In the genomic region with DNA sequence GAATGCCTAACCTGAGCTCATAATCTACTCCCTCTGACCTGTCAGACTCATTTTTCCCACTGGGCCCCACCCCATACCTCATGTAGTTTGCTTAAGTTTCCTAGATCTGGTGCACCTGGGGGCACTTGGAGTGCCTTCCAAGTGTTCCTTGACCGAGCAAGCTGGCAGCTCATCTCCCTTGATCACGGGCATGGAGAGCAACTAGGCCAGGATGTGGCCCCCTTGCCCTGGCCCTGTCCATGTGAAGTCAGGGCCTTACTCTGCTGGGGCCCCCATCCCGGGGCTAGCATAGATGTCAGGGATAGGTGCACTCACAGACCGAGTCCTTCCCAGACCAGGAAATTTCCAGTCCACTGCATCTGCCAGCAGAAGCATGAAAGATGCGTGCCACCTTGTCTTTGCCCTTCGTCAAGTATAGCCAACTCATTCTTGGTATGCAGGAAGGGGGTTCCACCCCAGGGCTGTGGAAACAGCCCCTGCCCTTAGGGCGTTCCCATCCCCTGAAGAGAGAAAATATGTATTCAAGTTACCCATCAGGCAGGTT, we compare ENCODE assay signal across 8 cellular contexts. TPM values are rescaled to one million over a fixed set of nuclear protein-coding genes. Genes with fewer than 3 reads are reported as not detected.
DNase-seq lines count a peak whose midpoint lies in the region; ATAC-seq and TF ChIP-seq lines count a peak whose summit lies in the region.

No MANE protein-coding gene starts in this region.

- ATAC-seq in HG02588 (IDR thresholded peaks at IDR 0.05; ENCODE audit: unreplicated experiment) (peak; percentile 3), HG02970 (IDR thresholded peaks at IDR 0.05; ENCODE audit: low FRiP score, unreplicated experiment) (no peak)

- H3K36me3 ChIP-seq in Caco-2 (ENCODE audit: control insufficient read depth, insufficient read depth, low read length), result no peaks in the 10 kb centered on the region
- H3K36me3 ChIP-seq in WERI-Rb-1, result no peaks in the 10 kb centered on the region
- H3K36me3 ChIP-seq in neural cell (ENCODE audit: insufficient read depth, low read length), result no peaks in the 10 kb centered on the region

- no peaks in the 10 kb centered on the region for H3K27me3 Mint-ChIP-seq in Caco-2 (ENCODE audit: insufficient read depth, unreplicated experiment)

- H3K4me1 Mint-ChIP-seq in Caco-2 (ENCODE audit: low read depth, unreplicated experiment), result peaks cover 23% of the 10 kb centered on the region

- peak overlapping the region; percentile 82 for H3K27ac Mint-ChIP-seq in Caco-2 (ENCODE audit: unreplicated experiment)

- DNase-seq in Caco-2 (no peak), WERI-Rb-1 (no peak), epithelial cell of esophagus (ENCODE audit: low read depth) (peak; percentile 58), NCI-H748 treated with DMSO at 0.1 percent for 48 hours (lab: John Stamatoyannopoulos, UW) (no peak), NCI-H345 treated with DMSO at 0.1 percent for 48 hours (lab: John Stamatoyannopoulos, UW; ENCODE audit: unreplicated experiment) (no peak)

- no peaks in the 10 kb centered on the region for H3K9me3 Mint-ChIP-seq in Caco-2 (ENCODE audit: unreplicated experiment)

- H3K4me1 ChIP-seq in Caco-2, result peaks cover 34% of the 10 kb centered on the region

- no peaks in the 10 kb centered on the region for H4K20me1 ChIP-seq in neural cell (ENCODE audit: insufficient read depth)

- TF ChIP-seq RAD21 in neural cell (conservative IDR thresholded peaks at IDR 0.05), result no peak

- CTCF ChIA-PET in Caco-2 (lab: Charles Lee), result interaction anchor here (0.7 to 1.6 kb wide), 5 partner anchors 11 to 173 kb away, joined by 3 to 6 read pairs (median 3); no protein-coding TSS in a partner anchor

- H3K27me3 ChIP-seq in Caco-2 (replicated peaks; ENCODE audit: control insufficient read depth, insufficient read depth, low read length), result no peaks in the 10 kb centered on the region
- no peaks in the 10 kb centered on the region for H3K27me3 ChIP-seq in WERI-Rb-1 (ENCODE audit: insufficient read depth, low read depth, severe bottlenecking)
- H3K27me3 ChIP-seq in neural cell (ENCODE audit: insufficient read depth, low read depth, low read length), result no peaks in the 10 kb centered on the region

- intact Hi-C loops in Caco-2 (cut with micrococcal nuclease; ENCODE audit: unreplicated experiment), result loop anchor here (2.0 kb wide), 2 partner anchors 133 to 173 kb away; no protein-coding TSS in a partner anchor

- peak overlapping the region; percentile 69 for H2AFZ ChIP-seq in neural cell (ENCODE audit: low read depth, low read length)

- peak overlapping the region; percentile 78 for H3K4me3 Mint-ChIP-seq in Caco-2 (ENCODE audit: unreplicated experiment)

- peak overlapping the region; percentile 68 for H3K9ac ChIP-seq in neural cell (ENCODE audit: low read length)

- H3K36me3 Mint-ChIP-seq in Caco-2 (ENCODE audit: insufficient read depth, unreplicated experiment), result no peaks in the 10 kb centered on the region

- no peak overlapping the region for H3K4me2 ChIP-seq in neural cell (ENCODE audit: low read length)

- POLR2A ChIA-PET in Caco-2 (lab: Charles Lee), result interaction anchor here (0.6 to 1.0 kb wide), 3 partner anchors 86 to 173 kb away, joined by 3 read pairs; no protein-coding TSS in a partner anchor

- H3K4me3 ChIP-seq in Caco-2 (ENCODE audit: low read depth, low read length) (peak overlapping the region; percentile 72), WERI-Rb-1 (ENCODE audit: low read depth, low read length) (peak overlapping the region; percentile 69), epithelial cell of esophagus (ENCODE audit: low read length) (peak overlapping the region; percentile 55), neural cell (ENCODE audit: low read length) (peak overlapping the region; percentile 65)

- H3K79me2 ChIP-seq in neural cell (replicated peaks; ENCODE audit: insufficient read depth, low read length), result no peaks in the 10 kb centered on the region

- H3K27ac ChIP-seq in WERI-Rb-1, result peak overlapping the region; percentile 84
- no peak overlapping the region for H3K27ac ChIP-seq in neural cell (ENCODE audit: low read length)

- no peaks in the 10 kb centered on the region for H3K9me2 ChIP-seq in neural cell (ENCODE audit: insufficient read depth, low read length)

- no TSS peak for BruUV-seq in Caco-2 (replicated peaks; lab: Mats Ljungman, UMichigan)

- no peak for TF ChIP-seq EP300 in neural cell (conservative IDR thresholded peaks at IDR 0.05; ENCODE audit: poor library complexity, severe bottlenecking)

- no peaks in the 10 kb centered on the region for H3F3A ChIP-seq in neural cell (ENCODE audit: insufficient read depth, low read length, poor library complexity, severe bottlenecking)

- TF ChIP-seq CTCF in Caco-2 (IDR thresholded peaks at IDR 0.05; ENCODE audit: insufficient read depth in 1 of 2, low read depth in 1 of 2, low read length in 1 of 2, severe bottlenecking in 1 of 2, unreplicated experiment in 1 of 2), result no peak
- TF ChIP-seq CTCF in WERI-Rb-1 (IDR thresholded peaks at IDR 0.05; ENCODE audit: low read depth, low read length), result no peak
- TF ChIP-seq CTCF in epithelial cell of esophagus (IDR thresholded peaks at IDR 0.05; ENCODE audit: insufficient read depth, low read depth, low read length, missing control alignments), result no peak
- TF ChIP-seq CTCF in neural cell (IDR thresholded peaks at IDR 0.05; ENCODE audit: poor library complexity, severe bottlenecking), result no peak

- no peaks in the 10 kb centered on the region for H3K9me3 ChIP-seq in Caco-2
- no peaks in the 10 kb centered on the region for H3K9me3 ChIP-seq in WERI-Rb-1 (ENCODE audit: severe bottlenecking)
- no peaks in the 10 kb centered on the region for H3K9me3 ChIP-seq in neural cell (ENCODE audit: low read length)

TF ChIP-seq in neural cell, 6 proteins besides CTCF, POLR2A, EP300 and RAD21:
- TF ChIP-seq TAF1 (IDR thresholded peaks at IDR 0.05; ENCODE audit: low read depth) (no peak), POLR2AphosphoS5 (IDR thresholded peaks at IDR 0.05) (no peak), MXI1 (conservative IDR thresholded peaks at IDR 0.05; ENCODE audit: poor library complexity, severe bottlenecking) (no peak)
- TF ChIP-seq, protein P1, sequence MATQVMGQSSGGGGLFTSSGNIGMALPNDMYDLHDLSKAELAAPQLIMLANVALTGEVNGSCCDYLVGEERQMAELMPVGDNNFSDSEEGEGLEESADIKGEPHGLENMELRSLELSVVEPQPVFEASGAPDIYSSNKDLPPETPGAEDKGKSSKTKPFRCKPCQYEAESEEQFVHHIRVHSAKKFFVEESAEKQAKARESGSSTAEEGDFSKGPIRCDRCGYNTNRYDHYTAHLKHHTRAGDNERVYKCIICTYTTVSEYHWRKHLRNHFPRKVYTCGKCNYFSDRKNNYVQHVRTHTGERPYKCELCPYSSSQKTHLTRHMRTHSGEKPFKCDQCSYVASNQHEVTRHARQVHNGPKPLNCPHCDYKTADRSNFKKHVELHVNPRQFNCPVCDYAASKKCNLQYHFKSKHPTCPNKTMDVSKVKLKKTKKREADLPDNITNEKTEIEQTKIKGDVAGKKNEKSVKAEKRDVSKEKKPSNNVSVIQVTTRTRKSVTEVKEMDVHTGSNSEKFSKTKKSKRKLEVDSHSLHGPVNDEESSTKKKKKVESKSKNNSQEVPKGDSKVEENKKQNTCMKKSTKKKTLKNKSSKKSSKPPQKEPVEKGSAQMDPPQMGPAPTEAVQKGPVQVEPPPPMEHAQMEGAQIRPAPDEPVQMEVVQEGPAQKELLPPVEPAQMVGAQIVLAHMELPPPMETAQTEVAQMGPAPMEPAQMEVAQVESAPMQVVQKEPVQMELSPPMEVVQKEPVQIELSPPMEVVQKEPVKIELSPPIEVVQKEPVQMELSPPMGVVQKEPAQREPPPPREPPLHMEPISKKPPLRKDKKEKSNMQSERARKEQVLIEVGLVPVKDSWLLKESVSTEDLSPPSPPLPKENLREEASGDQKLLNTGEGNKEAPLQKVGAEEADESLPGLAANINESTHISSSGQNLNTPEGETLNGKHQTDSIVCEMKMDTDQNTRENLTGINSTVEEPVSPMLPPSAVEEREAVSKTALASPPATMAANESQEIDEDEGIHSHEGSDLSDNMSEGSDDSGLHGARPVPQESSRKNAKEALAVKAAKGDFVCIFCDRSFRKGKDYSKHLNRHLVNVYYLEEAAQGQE (IDR thresholded peaks at IDR 0.05; ENCODE audit: borderline replicate concordance), result no peak

RNA-seq across cellular contexts. Expression of a gene that starts 41.9 kb away (rescaled TPM):
- total RNA-seq in Caco-2 (2022), result 19.1 and 20.2 TPM in 2 replicates
- polyA plus RNA-seq in neural cell, result 5.2 and 5.5 TPM in 2 replicates
- polyA minus RNA-seq in neural cell, result 8.8 and 9.3 TPM in 2 replicates
